1 cellular context compared by ENCODE assay signal in the genomic region with DNA sequence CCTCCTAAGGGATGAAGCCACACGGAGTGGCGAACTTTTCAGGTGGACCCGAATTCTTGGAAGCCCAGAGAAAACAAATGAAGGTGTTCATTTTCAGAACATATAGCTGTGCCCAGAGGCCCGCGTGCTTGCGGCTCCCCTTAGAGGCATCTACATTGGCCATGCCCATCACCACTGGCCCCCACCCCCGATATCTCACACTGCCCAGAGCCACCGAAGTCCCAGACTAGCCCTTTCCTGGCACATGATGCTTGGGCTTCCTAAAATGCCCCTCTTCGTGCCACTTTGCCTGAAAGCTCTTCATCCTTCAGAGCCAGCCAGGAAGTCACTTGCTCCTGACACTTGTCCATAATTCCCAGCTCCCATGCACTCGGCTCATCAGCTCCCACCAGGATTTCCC.
TF ChIP-seq lines count a peak whose summit lies in the region.

No MANE protein-coding gene starts in this region.

TF ChIP-seq in K562, 482 proteins besides CTCF, POLR2A, EP300 and RAD21:
- TF ChIP-seq E2F3 (CRISPR knock-in tag; IDR thresholded peaks at IDR 0.05) (no peak), ZNF75A (CRISPR knock-in tag; IDR thresholded peaks at IDR 0.05) (no peak), POLR2H (tag; IDR thresholded peaks at IDR 0.05; ENCODE audit: low read depth) (no peak), POLR2B (IDR thresholded peaks at IDR 0.05; ENCODE audit: low read depth, partially characterized antibody) (no peak), STAT5B (CRISPR knock-in tag; IDR thresholded peaks at IDR 0.05) (no peak), HEY1 (CRISPR knock-in tag; IDR thresholded peaks at IDR 0.05; ENCODE audit: borderline replicate concordance) (no peak), RFX5 (IDR thresholded peaks at IDR 0.05; ENCODE audit: low read depth, low read length) (no peak), CBFA2T3 (IDR thresholded peaks at IDR 0.05) (no peak), BRD9 (IDR thresholded peaks at IDR 0.05; ENCODE audit: low read depth, partially characterized antibody) (no peak), PRMT5 (CRISPR knock-in tag; IDR thresholded peaks at IDR 0.05) (no peak), BRD4 (IDR thresholded peaks at IDR 0.05) (no peak), MLLT1 (IDR thresholded peaks at IDR 0.05) (no peak), ZNF785 (CRISPR knock-in tag; IDR thresholded peaks at IDR 0.05) (no peak), ARID4B (CRISPR knock-in tag; IDR thresholded peaks at IDR 0.05) (no peak), SAP30 (IDR thresholded peaks at IDR 0.05; ENCODE audit: borderline replicate concordance, insufficient read depth, low read depth, low read length, poor library complexity, severe bottlenecking) (no peak)
TF ChIP-seq in K562: peak in this region for 0.
